In the genomic region with DNA sequence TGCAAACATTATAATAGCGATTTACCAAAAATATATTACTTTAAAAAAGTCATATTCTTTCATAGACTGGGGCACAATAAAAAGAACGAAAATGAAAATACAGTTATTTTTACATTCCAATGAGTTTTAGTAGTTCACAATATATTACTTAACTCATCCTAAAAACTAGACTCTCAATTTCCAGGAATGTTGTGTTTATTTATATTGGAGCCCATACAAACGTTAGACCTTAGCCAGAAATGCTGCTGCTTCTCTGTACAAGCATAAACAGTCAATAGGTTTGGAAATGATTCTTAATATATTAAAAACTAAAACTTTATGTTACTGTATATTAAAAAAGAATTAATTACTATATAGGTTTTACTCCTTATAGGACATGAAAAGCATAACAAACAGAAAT, we compare ENCODE assay signal across 32 cellular contexts.
"Had no signal": no experiment of that assay in that cellular context is flagged by ENCODE, and none has a peak within 500 bp of the region (broad histone marks: within the 10 kb centered on the region; RNA-seq: fewer than 3 reads in every experiment).

No MANE protein-coding gene starts in this region.

- H3K4me3 ChIP-seq: body of pancreas, cardiac muscle cell, esophagus muscularis mucosa, psoas muscle, sigmoid colon, suprapubic skin, tibial artery had no signal

- H3K36me3 ChIP-seq: cardiac muscle cell, esophagus muscularis mucosa, sigmoid colon, suprapubic skin, tibial artery had no signal

- ATAC-seq: body of pancreas, left colon, psoas muscle had no signal

- H3K27me3 ChIP-seq: body of pancreas, cardiac muscle cell, esophagus muscularis mucosa, sigmoid colon, suprapubic skin, tibial artery had no signal

- H3K79me2 ChIP-seq: parathyroid adenoma had no signal

- H2AFZ ChIP-seq: parathyroid adenoma had no signal

- H3K27me3 Mint-ChIP-seq: activated CD4-positive, alpha-beta memory T cell treated with anti-CD3 and anti-CD28 coated beads for 36 hours; activated CD4-positive, alpha-beta T cell treated with anti-CD3 and anti-CD28 coated beads, Interleukin-2, amount 10 ng/mL, durations not matched to agents 24 days and 14 days; activated naive CD8-positive, alpha-beta T cell treated with anti-CD3 and anti-CD28 coated beads, Interleukin-2, amount 10 ng/mL, durations not matched to agents 7 days and 5 days; naive B cell had no signal

- H3K4me1 ChIP-seq: body of pancreas, esophagus muscularis mucosa, parathyroid adenoma, psoas muscle, sigmoid colon, suprapubic skin, tibial artery had no signal

- H3K9me3 Mint-ChIP-seq: activated CD4-positive, alpha-beta T cell treated with anti-CD3 and anti-CD28 coated beads, Interleukin-2, amount 10 ng/mL, durations not matched to agents 24 days and 14 days; activated naive CD8-positive, alpha-beta T cell treated with anti-CD3 and anti-CD28 coated beads, Interleukin-2, amount 10 ng/mL, durations not matched to agents 7 days and 5 days; activated T-helper 1 cell treated with anti-CD3 and anti-CD28 coated beads, Interleukin-12 subunit alpha, Interleukin-12 subunit beta, Interleukin-2, Interleukin-4 antibody, amounts not matched to agents 30 ng/mL and 10 ng/mL and 1 ng/mL, durations not matched to agents 14 hours and 24 hours and 36 hours; endodermal cell; mesothelial cell of epicardium; T-helper 1 cell treated with Interleukin-12 subunit alpha and Interleukin-12 subunit beta and Interleukin-4 antibody, amounts not matched to agents 30 μg/mL and 1 μg/mL, for 36 hours had no signal

- DNase-seq: activated CD4-positive, alpha-beta memory T cell treated with anti-CD3 and anti-CD28 coated beads for 36 hours; activated CD4-positive, alpha-beta T cell treated with anti-CD3 and anti-CD28 coated beads, Interleukin-2, amount 10 ng/mL, durations not matched to agents 24 days and 14 days; activated CD4-positive, CD25-positive, alpha-beta regulatory T cell treated with anti-CD3 and anti-CD28 coated beads, Interleukin-2, amount 50 U/mL, for 72 hours; activated CD8-positive, alpha-beta memory T cell treated with anti-CD3 and anti-CD28 coated beads, Interleukin-2, amount 50 U/mL, for 4 hours; activated effector memory CD4-positive, alpha-beta T cell treated with anti-CD3 and anti-CD28 coated beads, Interleukin-2, amount 50 U/mL, for 16 hours; activated naive CD4-positive, alpha-beta T cell treated with anti-CD3 and anti-CD28 coated beads for 36 hours; activated naive CD8-positive, alpha-beta T cell treated with anti-CD3 and anti-CD28 coated beads, Interleukin-2, amount 10 ng/mL, durations not matched to agents 7 days and 5 days; activated T-cell treated with anti-CD3 and anti-CD28 coated beads, Interleukin-2, amount 50 U/mL, for 1 hour; amygdala; body of pancreas; cortex of kidney; endodermal cell; head of caudate nucleus; hippocampal formation; kidney; left colon; naive B cell; psoas muscle; sigmoid colon; stimulated activated CD4-positive, alpha-beta T cell treated with anti-CD3 and anti-CD28 coated beads, Interleukin-15, amount 100 ng/mL, for 24 hours; stimulated activated CD4-positive, alpha-beta T cell treated with anti-CD3 and anti-CD28 coated beads, Interleukin-2, amount 100 ng/mL, for 24 hours; stimulated activated naive CD4-positive, alpha-beta T cell; SW 1271; T-helper 9 cell; tibial artery had no signal

- H3K27ac ChIP-seq: body of pancreas, cardiac muscle cell, esophagus muscularis mucosa, parathyroid adenoma, psoas muscle, sigmoid colon, suprapubic skin, tibial artery had no signal

- H3K4me1 Mint-ChIP-seq: activated CD4-positive, alpha-beta T cell treated with anti-CD3 and anti-CD28 coated beads, Interleukin-2, amount 10 ng/mL, durations not matched to agents 24 days and 14 days; activated naive CD8-positive, alpha-beta T cell treated with anti-CD3 and anti-CD28 coated beads, Interleukin-2, amount 10 ng/mL, durations not matched to agents 7 days and 5 days; endodermal cell; mesothelial cell of epicardium; naive B cell had no signal

- H3K4me3 Mint-ChIP-seq: activated CD4-positive, alpha-beta memory T cell treated with anti-CD3 and anti-CD28 coated beads for 36 hours; activated CD4-positive, alpha-beta T cell treated with anti-CD3 and anti-CD28 coated beads, Interleukin-2, amount 10 ng/mL, durations not matched to agents 24 days and 14 days; activated naive CD4-positive, alpha-beta T cell treated with anti-CD3 and anti-CD28 coated beads for 36 hours; activated naive CD8-positive, alpha-beta T cell treated with anti-CD3 and anti-CD28 coated beads, Interleukin-2, amount 10 ng/mL, durations not matched to agents 7 days and 5 days; activated T-helper 1 cell treated with anti-CD3 and anti-CD28 coated beads, Interleukin-12 subunit alpha, Interleukin-12 subunit beta, Interleukin-2, Interleukin-4 antibody, amounts not matched to agents 30 ng/mL and 10 ng/mL and 1 ng/mL, durations not matched to agents 14 hours and 24 hours and 36 hours; endodermal cell; mesothelial cell of epicardium; naive B cell; T-helper 1 cell treated with Interleukin-12 subunit alpha and Interleukin-12 subunit beta and Interleukin-4 antibody, amounts not matched to agents 30 μg/mL and 1 μg/mL, for 36 hours had no signal

- H3K9ac ChIP-seq: parathyroid adenoma had no signal

- H3K9me3 ChIP-seq: body of pancreas, esophagus muscularis mucosa, psoas muscle, sigmoid colon, suprapubic skin, tibial artery had no signal

- H3K36me3 Mint-ChIP-seq: activated CD4-positive, alpha-beta memory T cell treated with anti-CD3 and anti-CD28 coated beads for 36 hours; activated naive CD8-positive, alpha-beta T cell treated with anti-CD3 and anti-CD28 coated beads, Interleukin-2, amount 10 ng/mL, durations not matched to agents 7 days and 5 days; mesothelial cell of epicardium; naive B cell had no signal

- H3K27ac Mint-ChIP-seq: activated CD4-positive, alpha-beta memory T cell treated with anti-CD3 and anti-CD28 coated beads for 36 hours; activated CD4-positive, alpha-beta T cell treated with anti-CD3 and anti-CD28 coated beads, Interleukin-2, amount 10 ng/mL, durations not matched to agents 24 days and 14 days; activated naive CD4-positive, alpha-beta T cell treated with anti-CD3 and anti-CD28 coated beads for 36 hours; activated naive CD8-positive, alpha-beta T cell treated with anti-CD3 and anti-CD28 coated beads, Interleukin-2, amount 10 ng/mL, durations not matched to agents 7 days and 5 days; activated T-helper 1 cell treated with anti-CD3 and anti-CD28 coated beads, Interleukin-12 subunit alpha, Interleukin-12 subunit beta, Interleukin-2, Interleukin-4 antibody, amounts not matched to agents 30 ng/mL and 10 ng/mL and 1 ng/mL, durations not matched to agents 14 hours and 24 hours and 36 hours; endodermal cell; mesothelial cell of epicardium; naive B cell; T-helper 1 cell treated with Interleukin-12 subunit alpha and Interleukin-12 subunit beta and Interleukin-4 antibody, amounts not matched to agents 30 μg/mL and 1 μg/mL, for 36 hours had no signal
